13 cellular contexts compared by ENCODE assay signal in the genomic region with DNA sequence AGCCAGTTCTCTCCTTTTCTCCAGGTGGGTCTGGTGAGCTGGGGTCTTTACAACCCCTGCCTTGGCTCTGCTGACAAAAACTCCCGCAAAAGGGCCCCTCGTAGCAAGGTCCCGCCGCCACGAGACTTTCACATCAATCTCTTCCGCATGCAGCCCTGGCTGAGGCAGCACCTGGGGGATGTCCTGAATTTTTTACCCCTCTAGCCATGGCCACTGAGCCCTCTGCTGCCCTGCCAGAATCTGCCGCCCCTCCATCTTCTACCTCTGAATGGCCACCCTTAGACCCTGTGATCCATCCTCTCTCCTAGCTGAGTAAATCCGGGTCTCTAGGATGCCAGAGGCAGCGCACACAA. TPM values are rescaled to one million over a fixed set of nuclear protein-coding genes. Genes with fewer than 3 reads are reported as not detected.
A peak's percentile ranks its signal among the peaks of the same experiment; 100 is the strongest.
DNase-seq lines count a peak whose midpoint lies in the region; ATAC-seq and TF ChIP-seq lines count a peak whose summit lies in the region.
"Had no signal": no experiment of that assay in that cellular context is flagged by ENCODE, and none has a peak within 500 bp of the region (broad histone marks: within the 10 kb centered on the region; RNA-seq: fewer than 3 reads in every experiment).

No MANE protein-coding gene starts in this region.

- no peaks in the 10 kb centered on the region for H3K27me3 ChIP-seq in tibial nerve

- TF ChIP-seq EP300 in tibial nerve (IDR thresholded peaks at IDR 0.05), result no peak

- peak overlapping the region; percentile 42; the same call in 1 of the 2 replicates for H3K27ac Mint-ChIP-seq in WTC11
- H3K27ac Mint-ChIP-seq in nephron, result peak overlapping the region in 2 of 3 experiments; percentile 14 to 44
- H3K27ac Mint-ChIP-seq: mesothelial cell of epicardium had no signal

- POLR2A ChIA-PET in WTC11 (lab: Charles Lee), result interaction anchor here (0.7 kb wide), 1 partner anchor 118 kb away, joined by 3 read pairs; a partner anchor contains a TSS

- peak overlapping the region in 2 of 4 donors; percentile 22 to 36 for H3K4me3 ChIP-seq in tibial nerve

- TF ChIP-seq POLR2A in tibial nerve (IDR thresholded peaks at IDR 0.05), result no peak

- CTCF ChIA-PET in WTC11 (lab: Charles Lee), result interaction anchor here (1.1 kb wide), 3 partner anchors 22 to 175 kb away, joined by 3 to 7 read pairs (median 3); no protein-coding TSS in a partner anchor

- H3K27ac ChIP-seq in epithelial cell of prostate (peak overlapping the region; percentile 42), tibial nerve (peak overlapping the region; percentile 56 to 89 (median 86))

- H3K27me3 Mint-ChIP-seq in WTC11 (ENCODE audit: low read depth), result peaks cover 58% of the 10 kb centered on the region
- H3K27me3 Mint-ChIP-seq in nephron (ENCODE audit: low read depth), result peaks cover 14% of the 10 kb centered on the region

- H3K4me3 Mint-ChIP-seq in WTC11 (no peak overlapping the region), nephron (no peak overlapping the region)
- H3K4me3 Mint-ChIP-seq: mesothelial cell of epicardium had no signal

- no peaks in the 10 kb centered on the region for H3K9me3 Mint-ChIP-seq in WTC11
- H3K9me3 Mint-ChIP-seq in nephron, result no peaks in the 10 kb centered on the region
- H3K9me3 Mint-ChIP-seq: mesothelial cell of epicardium had no signal

- H3K36me3 ChIP-seq in tibial nerve, result no peaks in the 10 kb centered on the region

- H3K4me1 Mint-ChIP-seq in WTC11 (peaks cover 10% of the 10 kb centered on the region), nephron (peaks cover 13% of the 10 kb centered on the region)
- H3K4me1 Mint-ChIP-seq: mesothelial cell of epicardium had no signal

- no peak for ATAC-seq in WTC11
- no peak for ATAC-seq in HG03439 (IDR thresholded peaks at IDR 0.05; ENCODE audit: unreplicated experiment)

- 76 to 82% methylated on average over 9 of the region's 9 CpGs for whole genome bisulfite sequencing in tibial nerve, 2 donors

- H3K36me3 Mint-ChIP-seq in WTC11 (no peaks in the 10 kb centered on the region), nephron (ENCODE audit: low read depth) (no peaks in the 10 kb centered on the region)
- H3K36me3 Mint-ChIP-seq: mesothelial cell of epicardium had no signal

- TF ChIP-seq CTCF in WTC11 (IDR thresholded peaks at IDR 0.05) (no peak), nephron (IDR thresholded peaks at IDR 0.05; ENCODE audit: unreplicated experiment in 3 of 3) (no peak), tibial nerve (IDR thresholded peaks at IDR 0.05) (no peak)

- no peak for DNase-seq in WTC11 (ENCODE audit: low spot score)
- DNase-seq in epithelial cell of prostate (ENCODE audit: low read depth, low spot score), result no peak
- DNase-seq in tibial nerve (ENCODE audit: low spot score in 2 of 2), result no peak
- no peak for DNase-seq in H4 (ENCODE audit: low spot score)
- no peak for DNase-seq in DMS153 (lab: John Stamatoyannopoulos, UW)
- DNase-seq: activated CD4-positive, alpha-beta T cell treated with anti-CD3 and anti-CD28 coated beads for 4 hours; activated effector memory CD4-positive, alpha-beta T cell treated with Interleukin-2 at 50 U/mL for 16 hours; NCI-H187 treated with DMSO at 0.1 percent for 48 hours; NK-92 treated with Interleukin-12 subunit alpha and Interleukin-12 subunit beta, amount 100 ng/mL, for 24 hours; stimulated activated CD4-positive, alpha-beta T cell treated with anti-CD3 and anti-CD28 coated beads, Interleukin-12 subunit alpha, Interleukin-12 subunit beta, amount 100 ng/mL, for 4 hours had no signal

- peaks cover 0 to 28% (median 12%) of the 10 kb centered on the region in 4 donors for H3K4me1 ChIP-seq in tibial nerve

- no peaks in the 10 kb centered on the region for H3K9me3 ChIP-seq in tibial nerve

TF ChIP-seq in WTC11, 78 proteins besides CTCF, POLR2A, EP300 and RAD21:
- TF ChIP-seq, protein P1, sequence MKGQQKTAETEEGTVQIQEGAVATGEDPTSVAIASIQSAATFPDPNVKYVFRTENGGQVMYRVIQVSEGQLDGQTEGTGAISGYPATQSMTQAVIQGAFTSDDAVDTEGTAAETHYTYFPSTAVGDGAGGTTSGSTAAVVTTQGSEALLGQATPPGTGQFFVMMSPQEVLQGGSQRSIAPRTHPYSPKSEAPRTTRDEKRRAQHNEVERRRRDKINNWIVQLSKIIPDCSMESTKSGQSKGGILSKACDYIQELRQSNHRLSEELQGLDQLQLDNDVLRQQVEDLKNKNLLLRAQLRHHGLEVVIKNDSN (CRISPR knock-in tag; IDR thresholded peaks at IDR 0.05), result no peak
- TF ChIP-seq KAT7 (CRISPR knock-in tag; IDR thresholded peaks at IDR 0.05; ENCODE audit: borderline replicate concordance) (no peak), SMAD3 (CRISPR knock-in tag; IDR thresholded peaks at IDR 0.05; ENCODE audit: borderline replicate concordance) (no peak), JUN (CRISPR knock-in tag; IDR thresholded peaks at IDR 0.05) (no peak)

RNA-seq across cellular contexts. Expression of a gene that starts 0.8 kb away (rescaled TPM):
- total RNA-seq in WTC11 (2021) (1.4 to 2.7 TPM (median 1.4 TPM) in 3 replicates), tibial nerve (10 to 100 TPM; 15.7 to 66.5 (median 26.2) TPM)
- total RNA-seq in H4 (2014; rRNA removed; shearing (Covaris generic)), result 1.5 and 4.3 TPM in 2 replicates

RNA-seq across cellular contexts. Expression of a gene that starts 13.6 kb away (rescaled TPM):
- 73.8 to 88.7 TPM (median 79.0 TPM) in 3 replicates for total RNA-seq in WTC11 (2021)
- total RNA-seq in tibial nerve, result 100 to 1,000 TPM in 1 of 4 donors, 10 to 100 TPM in 3; 74.1 to 101 (median 88.6) TPM
- total RNA-seq in H4 (2014; rRNA removed; shearing (Covaris generic)), result 140 and 141 TPM in 2 replicates

RNA-seq across cellular contexts. Expression of a gene that starts 13.8 kb away (rescaled TPM):
- total RNA-seq in WTC11 (2021), result 80.0 to 84.0 TPM (median 81.8 TPM) in 3 replicates
- 10 to 100 TPM; 47.1 to 83.1 (median 48.2) TPM for total RNA-seq in tibial nerve
- total RNA-seq in H4 (2014; rRNA removed; shearing (Covaris generic)), result 21.1 and 23.8 TPM in 2 replicates

RNA-seq across cellular contexts. Expression of a gene that starts 17.6 kb away (rescaled TPM):
- total RNA-seq in WTC11 (2021) (1.3 TPM in 3 replicates), tibial nerve (10 to 100 TPM in 1 of 4 donors, 1 to 10 TPM in 3; 4.6 to 17.4 (median 6.1) TPM)
- total RNA-seq in H4 (2014; rRNA removed; shearing (Covaris generic)), result 0.75 TPM in 1 of 2 replicates, not detected in the other

RNA-seq across cellular contexts. Expression of a gene that starts 26.8 kb away (rescaled TPM):
- total RNA-seq in WTC11 (2021), result 13.8 to 16.5 TPM (median 15.7 TPM) in 3 replicates
- 10 to 100 TPM; 16.2 to 46.1 (median 34.3) TPM for total RNA-seq in tibial nerve
- total RNA-seq in H4 (2014; rRNA removed; shearing (Covaris generic)), result 11.0 and 13.5 TPM in 2 replicates
